Comparison of ENCODE assay signal across 1 cellular context in the genomic region with DNA sequence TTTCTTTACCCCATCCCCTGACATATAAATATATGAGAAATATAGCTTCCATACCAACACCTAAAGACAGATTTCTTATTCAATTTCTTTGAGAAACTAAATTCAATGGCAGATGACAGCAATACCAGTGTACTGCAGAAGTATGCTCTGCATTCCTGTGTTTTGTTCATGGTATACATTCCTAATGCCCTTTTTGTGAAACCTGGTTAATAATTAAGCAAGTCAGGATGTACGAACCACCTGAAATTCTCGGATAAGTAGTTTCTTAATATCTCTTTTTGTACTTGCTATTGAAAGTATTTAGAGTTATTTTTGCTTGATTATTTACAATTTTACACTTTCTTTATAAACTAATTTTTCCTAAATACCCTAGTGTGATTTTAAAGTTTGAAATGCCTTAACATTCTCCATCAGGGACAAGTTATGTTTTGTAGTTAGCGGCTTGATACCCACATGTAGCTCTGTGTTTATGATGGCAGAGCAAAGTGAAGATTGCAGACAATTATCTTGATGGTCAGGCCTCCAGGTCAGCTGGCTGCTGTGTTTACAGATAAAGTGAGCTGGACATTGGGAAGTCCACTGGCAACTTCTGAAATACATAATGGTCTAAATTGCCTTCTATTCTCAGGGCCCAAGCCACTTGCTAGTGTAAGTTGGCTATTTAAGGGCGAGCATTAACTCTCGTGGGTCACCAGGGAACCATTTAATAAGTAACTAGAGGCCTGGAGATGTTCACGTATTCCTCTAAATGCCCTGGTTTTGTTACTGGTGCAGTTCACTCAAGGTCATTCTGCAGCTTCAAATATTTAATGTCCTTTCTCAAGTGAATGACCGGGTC.
A peak's percentile ranks its signal among the peaks of the same experiment; 100 is the strongest.
TF ChIP-seq lines count a peak whose summit lies in the region.

No MANE protein-coding gene starts in this region.

TF ChIP-seq in HepG2, 621 proteins besides CTCF, POLR2A, EP300 and RAD21 (continued from another document and continues in another):
- TF ChIP-seq DNMT1 (CRISPR knock-in tag; IDR thresholded peaks at IDR 0.05) (no peak), MEF2D (CRISPR knock-in tag; IDR thresholded peaks at IDR 0.05) (peak; percentile 81), ZKSCAN1 (IDR thresholded peaks at IDR 0.05; ENCODE audit: low read length) (no peak), NKX3-1 (CRISPR knock-in tag; IDR thresholded peaks at IDR 0.05) (0 out of 2 replicates have a peak, but pooled peaks have one; percentile 64), ZBTB14 (CRISPR knock-in tag; IDR thresholded peaks at IDR 0.05) (no peak), BCL6 (CRISPR knock-in tag; IDR thresholded peaks at IDR 0.05) (peak; percentile 64), SP1 (IDR thresholded peaks at IDR 0.05) (no peak), SP1 (CRISPR knock-in tag; IDR thresholded peaks at IDR 0.05) (peak; percentile 16; the same call in 1 of the 2 replicates), HNRNPUL1 (IDR thresholded peaks at IDR 0.05; ENCODE audit: low read depth, low read length) (peak; percentile 99), ZFP90 (CRISPR knock-in tag; IDR thresholded peaks at IDR 0.05; ENCODE audit: borderline replicate concordance) (peak; percentile 52; the same call in 1 of the 2 replicates), ZSCAN9 (CRISPR knock-in tag; IDR thresholded peaks at IDR 0.05; ENCODE audit: borderline replicate concordance) (0 out of 2 replicates have a peak, but pooled peaks have one; percentile 27), FOXA1 (IDR thresholded peaks at IDR 0.05) (no peak), FOXA1 (CRISPR knock-in tag; IDR thresholded peaks at IDR 0.05) (peak; percentile 84), NCOA1 (CRISPR knock-in tag; IDR thresholded peaks at IDR 0.05) (0 out of 2 replicates have a peak, but pooled peaks have one; percentile 75), ZNF781 (CRISPR knock-in tag; IDR thresholded peaks at IDR 0.05; ENCODE audit: borderline replicate concordance, not compliant biosample characterization) (peak; percentile 71), SNAI1 (CRISPR knock-in tag; IDR thresholded peaks at IDR 0.05; ENCODE audit: borderline replicate concordance) (0 out of 2 replicates have a peak, but pooled peaks have one; percentile 59), ZNF850 (CRISPR knock-in tag; conservative IDR thresholded peaks at IDR 0.05) (no peak), TARDBP (CRISPR knock-in tag; IDR thresholded peaks at IDR 0.05) (peak; percentile 84), FOXP4 (CRISPR knock-in tag; IDR thresholded peaks at IDR 0.05) (peak; percentile 90), REST (IDR thresholded peaks at IDR 0.05; ENCODE audit: borderline replicate concordance in 1 of 2, low read depth in 1 of 2, low read length in 2 of 2) (peak in 1 of 2 experiments; percentile 38; a peak in 1 of 4 replicates), ZNF256 (CRISPR knock-in tag; conservative IDR thresholded peaks at IDR 0.05) (0 out of 2 replicates have a peak, but pooled peaks have one; percentile 33), ESRRA (CRISPR knock-in tag; IDR thresholded peaks at IDR 0.05; ENCODE audit: low read depth) (peak; percentile 69), HCFC1 (IDR thresholded peaks at IDR 0.05; ENCODE audit: low read depth, low read length) (no peak), ZNF17 (CRISPR knock-in tag; IDR thresholded peaks at IDR 0.05) (no peak), RARA (CRISPR knock-in tag; IDR thresholded peaks at IDR 0.05) (peak; percentile 80), ZNF720 (CRISPR knock-in tag; IDR thresholded peaks at IDR 0.05) (no peak), HDAC2 (CRISPR knock-in tag; IDR thresholded peaks at IDR 0.05) (peak; percentile 90), GLMP (CRISPR knock-in tag; IDR thresholded peaks at IDR 0.05; ENCODE audit: borderline replicate concordance) (no peak), RERE (CRISPR knock-in tag; IDR thresholded peaks at IDR 0.05; ENCODE audit: low read depth) (peak; percentile 23; the same call in 1 of the 2 replicates), ZNF639 (CRISPR knock-in tag; conservative IDR thresholded peaks at IDR 0.05) (no peak), KAT8 (CRISPR knock-in tag; IDR thresholded peaks at IDR 0.05) (peak; percentile 67), CHD4 (IDR thresholded peaks at IDR 0.05; ENCODE audit: borderline replicate concordance, low read length) (peak; percentile 91; the same call in 1 of the 2 replicates), FOXO1 (CRISPR knock-in tag; IDR thresholded peaks at IDR 0.05) (peak; percentile 77)
- TF ChIP-seq, protein P1, sequence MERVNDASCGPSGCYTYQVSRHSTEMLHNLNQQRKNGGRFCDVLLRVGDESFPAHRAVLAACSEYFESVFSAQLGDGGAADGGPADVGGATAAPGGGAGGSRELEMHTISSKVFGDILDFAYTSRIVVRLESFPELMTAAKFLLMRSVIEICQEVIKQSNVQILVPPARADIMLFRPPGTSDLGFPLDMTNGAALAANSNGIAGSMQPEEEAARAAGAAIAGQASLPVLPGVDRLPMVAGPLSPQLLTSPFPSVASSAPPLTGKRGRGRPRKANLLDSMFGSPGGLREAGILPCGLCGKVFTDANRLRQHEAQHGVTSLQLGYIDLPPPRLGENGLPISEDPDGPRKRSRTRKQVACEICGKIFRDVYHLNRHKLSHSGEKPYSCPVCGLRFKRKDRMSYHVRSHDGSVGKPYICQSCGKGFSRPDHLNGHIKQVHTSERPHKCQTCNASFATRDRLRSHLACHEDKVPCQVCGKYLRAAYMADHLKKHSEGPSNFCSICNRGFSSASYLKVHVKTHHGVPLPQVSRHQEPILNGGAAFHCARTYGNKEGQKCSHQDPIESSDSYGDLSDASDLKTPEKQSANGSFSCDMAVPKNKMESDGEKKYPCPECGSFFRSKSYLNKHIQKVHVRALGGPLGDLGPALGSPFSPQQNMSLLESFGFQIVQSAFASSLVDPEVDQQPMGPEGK (CRISPR knock-in tag; IDR thresholded peaks at IDR 0.05), result 0 out of 2 replicates have a peak, but pooled peaks have one; percentile 26
- TF ChIP-seq, protein P2, sequence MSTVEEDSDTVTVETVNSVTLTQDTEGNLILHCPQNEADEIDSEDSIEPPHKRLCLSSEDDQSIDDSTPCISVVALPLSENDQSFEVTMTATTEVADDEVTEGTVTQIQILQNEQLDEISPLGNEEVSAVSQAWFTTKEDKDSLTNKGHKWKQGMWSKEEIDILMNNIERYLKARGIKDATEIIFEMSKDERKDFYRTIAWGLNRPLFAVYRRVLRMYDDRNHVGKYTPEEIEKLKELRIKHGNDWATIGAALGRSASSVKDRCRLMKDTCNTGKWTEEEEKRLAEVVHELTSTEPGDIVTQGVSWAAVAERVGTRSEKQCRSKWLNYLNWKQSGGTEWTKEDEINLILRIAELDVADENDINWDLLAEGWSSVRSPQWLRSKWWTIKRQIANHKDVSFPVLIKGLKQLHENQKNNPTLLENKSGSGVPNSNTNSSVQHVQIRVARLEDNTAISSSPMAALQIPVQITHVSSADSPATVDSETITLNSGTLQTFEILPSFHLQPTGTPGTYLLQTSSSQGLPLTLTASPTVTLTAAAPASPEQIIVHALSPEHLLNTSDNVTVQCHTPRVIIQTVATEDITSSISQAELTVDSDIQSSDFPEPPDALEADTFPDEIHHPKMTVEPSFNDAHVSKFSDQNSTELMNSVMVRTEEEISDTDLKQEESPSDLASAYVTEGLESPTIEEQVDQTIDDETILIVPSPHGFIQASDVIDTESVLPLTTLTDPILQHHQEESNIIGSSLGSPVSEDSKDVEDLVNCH (CRISPR knock-in tag; IDR thresholded peaks at IDR 0.05), result no peak
